Comparison of ENCODE assay signal across 8 cellular contexts in genomic region chr7:77157446-77157845, GRCh38. TPM values are rescaled to one million over a fixed set of nuclear protein-coding genes. Genes with fewer than 3 reads are reported as not detected.
A peak's percentile ranks its signal among the peaks of the same experiment; 100 is the strongest.
DNase-seq lines count a peak whose midpoint lies in the region; ATAC-seq and TF ChIP-seq lines count a peak whose summit lies in the region.

No MANE protein-coding gene starts in this region.

- H3K27me3 Mint-ChIP-seq in activated naive CD8-positive, alpha-beta T cell treated with anti-CD3 and anti-CD28 coated beads, Interleukin-2, amount 10 ng/mL, durations not matched to agents 7 days and 5 days, result no peaks in the 10 kb centered on the region

- H3K4me1 Mint-ChIP-seq in activated naive CD8-positive, alpha-beta T cell treated with anti-CD3 and anti-CD28 coated beads, Interleukin-2, amount 10 ng/mL, durations not matched to agents 7 days and 5 days, result peaks cover 11% of the 10 kb centered on the region

- H3K36me3 Mint-ChIP-seq in activated naive CD8-positive, alpha-beta T cell treated with anti-CD3 and anti-CD28 coated beads, Interleukin-2, amount 10 ng/mL, durations not matched to agents 7 days and 5 days, result peaks cover 5% of the 10 kb centered on the region

- POLR2A ChIA-PET in activated naive CD8-positive, alpha-beta T cell treated with anti-CD3 and anti-CD28 coated beads, Interleukin-2, amount 10 ng/mL, durations not matched to agents 7 days and 5 days (lab: Charles Lee), result no interaction called here

- peak overlapping the region; percentile 57 for H3K4me3 Mint-ChIP-seq in activated naive CD8-positive, alpha-beta T cell treated with anti-CD3 and anti-CD28 coated beads, Interleukin-2, amount 10 ng/mL, durations not matched to agents 7 days and 5 days

- DNase-seq in AG10803 (ENCODE audit: low read depth) (peak; percentile 7), mesenteric fat pad (ENCODE audit: low spot score) (no peak), NCI-H2196 treated with DMSO at 0.1 percent for 48 hours (lab: John Stamatoyannopoulos, UW; ENCODE audit: unreplicated experiment) (no peak), NCI-H1436 treated with DMSO at 0.1 percent for 48 hours (lab: John Stamatoyannopoulos, UW) (no peak)
- DNase-seq in activated naive CD8-positive, alpha-beta T cell treated with anti-CD3 and anti-CD28 coated beads, Interleukin-2, amount 10 ng/mL, durations not matched to agents 7 days and 5 days, result peak; percentile 32
- no peak for DNase-seq in activated effector memory CD4-positive, alpha-beta T cell treated with anti-CD3 and anti-CD28 coated beads, Interleukin-2, amount 50 U/mL, for 16 hours

- TF ChIP-seq CTCF in AG10803 (conservative IDR thresholded peaks at IDR 0.05; ENCODE audit: low read length), result no peak

- ATAC-seq in GM19372 (IDR thresholded peaks at IDR 0.05; ENCODE audit: low read depth, unreplicated experiment) (peak; percentile 50), HG03196 (IDR thresholded peaks at IDR 0.05; ENCODE audit: unreplicated experiment) (peak; percentile 75)
- peak; percentile 82 for ATAC-seq in activated naive CD8-positive, alpha-beta T cell treated with anti-CD3 and anti-CD28 coated beads, Interleukin-2, amount 10 ng/mL, durations not matched to agents 7 days and 5 days (ENCODE audit: low read depth)

- H3K27ac Mint-ChIP-seq in activated naive CD8-positive, alpha-beta T cell treated with anti-CD3 and anti-CD28 coated beads, Interleukin-2, amount 10 ng/mL, durations not matched to agents 7 days and 5 days, result peak overlapping the region; percentile 95

- no peak overlapping the region for H3K4me3 ChIP-seq in AG10803 (ENCODE audit: low read length)

- no peaks in the 10 kb centered on the region for H3K9me3 Mint-ChIP-seq in activated naive CD8-positive, alpha-beta T cell treated with anti-CD3 and anti-CD28 coated beads, Interleukin-2, amount 10 ng/mL, durations not matched to agents 7 days and 5 days

RNA-seq across cellular contexts. Expression of gene CCDC146, which starts 35.0 kb away (rescaled TPM):
- total RNA-seq in activated naive CD8-positive, alpha-beta T cell treated with anti-CD3 and anti-CD28 coated beads, Interleukin-2, amount 10 ng/mL, durations not matched to agents 7 days and 5 days, result 10 to 100 TPM in 1 of 2 experiments, 1 to 10 TPM in 1; 9.9 to 10.8 TPM
- total RNA-seq in mesenteric fat pad, result 11.4 TPM

RNA-seq across cellular contexts. Expression of gene FGL2, which starts 42.2 kb away (rescaled TPM):
- 10 to 100 TPM in 1 of 2 experiments, 1 to 10 TPM in 1; 9.6 to 10.7 TPM for total RNA-seq in activated naive CD8-positive, alpha-beta T cell treated with anti-CD3 and anti-CD28 coated beads, Interleukin-2, amount 10 ng/mL, durations not matched to agents 7 days and 5 days
- 34.4 TPM for total RNA-seq in mesenteric fat pad

Comparison
In these comparisons a context has a peak if more than half of its experiments do, and no peak if none do; other contexts are left out.
1. DNase-seq: peak in AG10803 (single experiment) and activated naive CD8-positive, alpha-beta T cell treated with anti-CD3 and anti-CD28 coated beads, Interleukin-2, amount 10 ng/mL, durations not matched to agents 7 days and 5 days (single experiment); none in mesenteric fat pad (single experiment), NCI-H2196 treated with DMSO at 0.1 percent for 48 hours (single experiment), activated effector memory CD4-positive, alpha-beta T cell treated with anti-CD3 and anti-CD28 coated beads, Interleukin-2, amount 50 U/mL, for 16 hours (single experiment) and NCI-H1436 treated with DMSO at 0.1 percent for 48 hours (single experiment).
2. Peak in every context shown above with its lines, with median percentiles within 50 percentile points of each other: ATAC-seq.